8 cellular contexts compared by ENCODE assay signal in genomic region chr4:101102114-101102752, GRCh38.
DNase-seq lines count a peak whose midpoint lies in the region; ATAC-seq and TF ChIP-seq lines count a peak whose summit lies in the region.

No MANE protein-coding gene starts in this region.

- 11 to 29% (median 16%) methylated on average over 1 of the region's 1 CpG for WGBS in psoas muscle, 3 donors

- peaks cover 23% of the 10 kb centered on the region for H3K4me1 ChIP-seq in psoas muscle

- intact Hi-C loops in psoas muscle (cut with DNase I), result no loop called here

- no peak overlapping the region for H3K4me3 ChIP-seq in psoas muscle

- DNase-seq in DMS 273 treated with DMSO at 0.1 percent for 48 hours (lab: John Stamatoyannopoulos, UW) (peak; percentile 78), NCI-H446 (lab: John Stamatoyannopoulos, UW) (peak; percentile 82 to 88), epidermal melanocyte (ENCODE audit: insufficient read length, low spot score) (peak; percentile 17), psoas muscle (peak; percentile 31 to 52), HUDEP-2 (lab: John Stamatoyannopoulos, UW; ENCODE audit: unreplicated experiment in 76 of 76) (no peak), GDM1 (lab: John Stamatoyannopoulos, UW) (no peak)

- no peaks in the 10 kb centered on the region for H3K27me3 ChIP-seq in psoas muscle (ENCODE audit: insufficient read depth in 3 of 3, low read length in 2 of 3)

- no peak overlapping the region for H3K27ac ChIP-seq in psoas muscle

- H3K9me3 ChIP-seq in psoas muscle, result no peaks in the 10 kb centered on the region

- TF ChIP-seq CTCF in psoas muscle (IDR thresholded peaks at IDR 0.05), result no peak

- peak in 1 of 4 donors; percentile 45 for ATAC-seq in psoas muscle
- no peak for ATAC-seq in HG02571 (IDR thresholded peaks at IDR 0.05; ENCODE audit: unreplicated experiment)
- ATAC-seq in GM18502 (IDR thresholded peaks at IDR 0.05; ENCODE audit: poor library complexity, unreplicated experiment), result no peak

- H3K36me3 ChIP-seq in psoas muscle (ENCODE audit: insufficient read depth in 1 of 2, low read depth in 1 of 2), result no peaks in the 10 kb centered on the region

Comparison
In these comparisons a context has a peak if more than half of its experiments do, and no peak if none do; other contexts are left out.
1. DNase-seq: peak in DMS 273 treated with DMSO at 0.1 percent for 48 hours (single experiment), NCI-H446 (2 of 2), epidermal melanocyte (single experiment) and psoas muscle (2 of 2); none in HUDEP-2 (0 of 76) and GDM1 (single experiment).